ENCODE assay signal across 1 cellular context in genomic region chr16:89144681-89145080, GRCh38.
TF ChIP-seq lines count a peak whose summit lies in the region.

No MANE protein-coding gene starts in this region.

TF ChIP-seq in K562, 482 proteins besides CTCF, POLR2A, EP300 and RAD21 (continued from another document):
- TF ChIP-seq PKNOX1 (IDR thresholded peaks at IDR 0.05) (peak; percentile 32; the same call in 1 of the 2 replicates), MED1 (CRISPR knock-in tag; IDR thresholded peaks at IDR 0.05; ENCODE audit: borderline replicate concordance) (no peak), DIDO1 (tag; IDR thresholded peaks at IDR 0.05; ENCODE audit: low read depth) (no peak)
